ENCODE assay signal across 1 cellular context in genomic region chr1:155113450-155113985, GRCh38.
TF ChIP-seq lines count a peak whose summit lies in the region.

No MANE protein-coding gene starts in this region.

TF ChIP-seq in GM23338, 12 proteins besides CTCF, POLR2A, EP300 and RAD21:
- no peak for TF ChIP-seq EZH2 (IDR thresholded peaks at IDR 0.05; ENCODE audit: low read depth, unreplicated experiment)
- no peak for TF ChIP-seq JUNB (IDR thresholded peaks at IDR 0.05; ENCODE audit: unreplicated experiment)
- TF ChIP-seq POLR2AphosphoS5 (IDR thresholded peaks at IDR 0.05; ENCODE audit: low read depth) = no peak
- TF ChIP-seq NANOG (IDR thresholded peaks at IDR 0.05; ENCODE audit: borderline replicate concordance) = no peak
- TF ChIP-seq ETS1 (IDR thresholded peaks at IDR 0.05) = no peak
- TF ChIP-seq EZH2phosphoT487 (IDR thresholded peaks at IDR 0.05; ENCODE audit: unreplicated experiment) = no peak
- TF ChIP-seq STAT1 (IDR thresholded peaks at IDR 0.05; ENCODE audit: unreplicated experiment) = no peak
- TF ChIP-seq ZNF331 (CRISPR knock-in tag; IDR thresholded peaks at IDR 0.05; ENCODE audit: low read depth) = no peak
- TF ChIP-seq CREB1 (CRISPR knock-in tag; IDR thresholded peaks at IDR 0.05; ENCODE audit: low read depth) = no peak
- TF ChIP-seq REST (IDR thresholded peaks at IDR 0.05; ENCODE audit: unreplicated experiment) = no peak
- TF ChIP-seq, protein P1, sequence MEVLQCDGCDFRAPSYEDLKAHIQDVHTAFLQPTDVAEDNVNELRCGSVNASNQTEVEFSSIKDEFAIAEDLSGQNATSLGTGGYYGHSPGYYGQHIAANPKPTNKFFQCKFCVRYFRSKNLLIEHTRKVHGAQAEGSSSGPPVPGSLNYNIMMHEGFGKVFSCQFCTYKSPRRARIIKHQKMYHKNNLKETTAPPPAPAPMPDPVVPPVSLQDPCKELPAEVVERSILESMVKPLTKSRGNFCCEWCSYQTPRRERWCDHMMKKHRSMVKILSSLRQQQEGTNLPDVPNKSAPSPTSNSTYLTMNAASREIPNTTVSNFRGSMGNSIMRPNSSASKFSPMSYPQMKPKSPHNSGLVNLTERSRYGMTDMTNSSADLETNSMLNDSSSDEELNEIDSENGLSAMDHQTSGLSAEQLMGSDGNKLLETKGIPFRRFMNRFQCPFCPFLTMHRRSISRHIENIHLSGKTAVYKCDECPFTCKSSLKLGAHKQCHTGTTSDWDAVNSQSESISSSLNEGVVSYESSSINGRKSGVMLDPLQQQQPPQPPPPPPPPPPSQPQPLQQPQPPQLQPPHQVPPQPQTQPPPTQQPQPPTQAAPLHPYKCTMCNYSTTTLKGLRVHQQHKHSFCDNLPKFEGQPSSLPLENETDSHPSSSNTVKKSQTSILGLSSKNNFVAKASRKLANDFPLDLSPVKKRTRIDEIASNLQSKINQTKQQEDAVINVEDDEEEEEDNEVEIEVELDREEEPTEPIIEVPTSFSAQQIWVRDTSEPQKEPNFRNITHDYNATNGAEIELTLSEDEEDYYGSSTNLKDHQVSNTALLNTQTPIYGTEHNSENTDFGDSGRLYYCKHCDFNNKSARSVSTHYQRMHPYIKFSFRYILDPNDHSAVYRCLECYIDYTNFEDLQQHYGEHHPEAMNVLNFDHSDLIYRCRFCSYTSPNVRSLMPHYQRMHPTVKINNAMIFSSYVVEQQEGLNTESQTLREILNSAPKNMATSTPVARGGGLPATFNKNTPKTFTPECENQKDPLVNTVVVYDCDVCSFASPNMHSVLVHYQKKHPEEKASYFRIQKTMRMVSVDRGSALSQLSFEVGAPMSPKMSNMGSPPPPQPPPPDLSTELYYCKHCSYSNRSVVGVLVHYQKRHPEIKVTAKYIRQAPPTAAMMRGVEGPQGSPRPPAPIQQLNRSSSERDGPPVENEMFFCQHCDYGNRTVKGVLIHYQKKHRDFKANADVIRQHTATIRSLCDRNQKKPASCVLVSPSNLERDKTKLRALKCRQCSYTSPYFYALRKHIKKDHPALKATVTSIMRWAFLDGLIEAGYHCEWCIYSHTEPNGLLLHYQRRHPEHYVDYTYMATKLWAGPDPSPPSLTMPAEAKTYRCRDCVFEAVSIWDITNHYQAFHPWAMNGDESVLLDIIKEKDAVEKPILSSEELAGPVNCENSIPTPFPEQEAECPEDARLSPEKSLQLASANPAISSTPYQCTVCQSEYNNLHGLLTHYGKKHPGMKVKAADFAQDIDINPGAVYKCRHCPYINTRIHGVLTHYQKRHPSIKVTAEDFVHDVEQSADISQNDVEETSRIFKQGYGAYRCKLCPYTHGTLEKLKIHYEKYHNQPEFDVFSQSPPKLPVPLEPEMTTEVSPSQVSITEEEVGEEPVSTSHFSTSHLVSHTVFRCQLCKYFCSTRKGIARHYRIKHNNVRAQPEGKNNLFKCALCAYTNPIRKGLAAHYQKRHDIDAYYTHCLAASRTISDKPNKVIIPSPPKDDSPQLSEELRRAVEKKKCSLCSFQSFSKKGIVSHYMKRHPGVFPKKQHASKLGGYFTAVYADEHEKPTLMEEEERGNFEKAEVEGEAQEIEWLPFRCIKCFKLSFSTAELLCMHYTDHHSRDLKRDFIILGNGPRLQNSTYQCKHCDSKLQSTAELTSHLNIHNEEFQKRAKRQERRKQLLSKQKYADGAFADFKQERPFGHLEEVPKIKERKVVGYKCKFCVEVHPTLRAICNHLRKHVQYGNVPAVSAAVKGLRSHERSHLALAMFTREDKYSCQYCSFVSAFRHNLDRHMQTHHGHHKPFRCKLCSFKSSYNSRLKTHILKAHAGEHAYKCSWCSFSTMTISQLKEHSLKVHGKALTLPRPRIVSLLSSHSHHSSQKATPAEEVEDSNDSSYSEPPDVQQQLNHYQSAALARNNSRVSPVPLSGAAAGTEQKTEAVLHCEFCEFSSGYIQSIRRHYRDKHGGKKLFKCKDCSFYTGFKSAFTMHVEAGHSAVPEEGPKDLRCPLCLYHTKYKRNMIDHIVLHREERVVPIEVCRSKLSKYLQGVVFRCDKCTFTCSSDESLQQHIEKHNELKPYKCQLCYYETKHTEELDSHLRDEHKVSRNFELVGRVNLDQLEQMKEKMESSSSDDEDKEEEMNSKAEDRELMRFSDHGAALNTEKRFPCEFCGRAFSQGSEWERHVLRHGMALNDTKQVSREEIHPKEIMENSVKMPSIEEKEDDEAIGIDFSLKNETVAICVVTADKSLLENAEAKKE (CRISPR knock-in tag; IDR thresholded peaks at IDR 0.05) = no peak
- no peak for TF ChIP-seq ZNF114 (CRISPR knock-in tag; IDR thresholded peaks at IDR 0.05)
